Comparison of ENCODE assay signal across 10 cellular contexts in the genomic region with DNA sequence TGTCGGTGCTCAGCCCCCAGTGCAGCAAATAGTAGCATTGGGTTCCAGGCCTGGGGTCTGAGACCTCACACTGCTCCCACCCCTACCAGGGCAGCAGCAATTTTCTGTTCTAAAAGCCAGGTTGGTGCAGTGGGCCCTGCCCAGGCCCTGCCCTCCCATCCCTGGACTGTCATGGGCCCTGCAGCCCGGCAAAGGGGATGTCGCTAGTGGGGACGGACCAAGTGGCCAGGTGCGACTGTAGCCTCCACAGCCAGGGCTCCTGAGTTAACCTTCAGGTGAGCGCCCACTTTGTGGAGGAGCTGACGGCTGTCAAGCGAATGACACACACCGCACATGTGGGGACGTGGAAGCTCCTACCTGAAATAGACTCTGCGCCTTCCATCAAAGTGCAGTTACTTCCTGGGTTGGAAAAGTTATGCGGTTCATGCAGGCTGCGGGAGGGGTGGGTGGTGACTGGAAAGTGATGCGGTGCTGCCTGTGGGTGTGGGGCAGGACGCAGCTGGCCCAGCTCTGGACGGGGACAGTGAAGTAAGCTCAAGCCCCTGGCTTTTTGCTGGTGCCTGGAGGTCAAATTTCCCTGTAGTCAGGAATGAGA. TPM values are rescaled to one million over a fixed set of nuclear protein-coding genes. Genes with fewer than 3 reads are reported as not detected.
A peak's percentile ranks its signal among the peaks of the same experiment; 100 is the strongest.
DNase-seq lines count a peak whose midpoint lies in the region; ATAC-seq, FAIRE-seq and TF ChIP-seq lines count a peak whose summit lies in the region.
"Had no signal": no experiment of that assay in that cellular context is flagged by ENCODE, and none has a peak within 500 bp of the region (broad histone marks: within the 10 kb centered on the region; RNA-seq: fewer than 3 reads in every experiment).

No MANE protein-coding gene starts in this region.

- ATAC-seq in natural killer cell treated with Interleukin-12 subunit alpha and Interleukin-12 subunit beta and Interleukin-15 and Interleukin-18, amount 100 ng/mL, for 72 hours: no peak
- ATAC-seq in natural killer cell: no peak
- ATAC-seq in K562: no peak
- ATAC-seq in lung (ENCODE audit: insufficient read depth, low FRiP score): no peak
- ATAC-seq in GM21390 (IDR thresholded peaks at IDR 0.05; ENCODE audit: unreplicated experiment): no peak
- ATAC-seq in GM21576 (IDR thresholded peaks at IDR 0.05; ENCODE audit: unreplicated experiment): no peak
- no peak for ATAC-seq in HG03097 (IDR thresholded peaks at IDR 0.05; ENCODE audit: low FRiP score, unreplicated experiment)

- FAIRE-seq in K562 (lab: Jason Lieb, UNC): no peak

- no peak overlapping the region for H3K4me3 ChIP-seq in K562
- peak overlapping the region; percentile 86 for H3K4me3 ChIP-seq in lung
- H3K4me3 ChIP-seq in uterus: peak overlapping the region; percentile 46 to 80

- no peak for TF ChIP-seq EP300 in K562 (IDR thresholded peaks at IDR 0.05; ENCODE audit: low read length)

- H3K27me3 Mint-ChIP-seq in natural killer cell treated with Interleukin-12 subunit alpha and Interleukin-12 subunit beta and Interleukin-15 and Interleukin-18, amount 100 ng/mL, for 72 hours: no peaks in the 10 kb centered on the region
- no peaks in the 10 kb centered on the region for H3K27me3 Mint-ChIP-seq in natural killer cell (ENCODE audit: low read depth in 2 of 2)

- no peaks in the 10 kb centered on the region; the same call in 1 of the 2 replicates for H4K20me1 ChIP-seq in K562 (replicated peaks; ENCODE audit: control insufficient read depth, insufficient read depth, low read length)

- peaks cover 21 to 22% of the 10 kb centered on the region in 2 donors for H3K4me1 Mint-ChIP-seq in natural killer cell treated with Interleukin-12 subunit alpha and Interleukin-12 subunit beta and Interleukin-15 and Interleukin-18, amount 100 ng/mL, for 72 hours (ENCODE audit: low read depth in 2 of 2)
- H3K4me1 Mint-ChIP-seq in natural killer cell: peaks cover 16 to 37% of the 10 kb centered on the region in 2 donors

- TF ChIP-seq CTCF in natural killer cell (IDR thresholded peaks at IDR 0.05): no peak
- TF ChIP-seq CTCF in K562 (IDR thresholded peaks at IDR 0.05 in 2 of 3, conservative IDR thresholded peaks at IDR 0.05 in 1 of 3; ENCODE audit: insufficient read depth in 2 of 3, low read depth in 1 of 3, low read length in 3 of 3): no peak
- TF ChIP-seq CTCF in lung (IDR thresholded peaks at IDR 0.05; ENCODE audit: control extremely low read depth, extremely low read depth): no peak
- no peak for TF ChIP-seq CTCF in uterus (IDR thresholded peaks at IDR 0.05)

- H3K9me3 Mint-ChIP-seq in natural killer cell treated with Interleukin-12 subunit alpha and Interleukin-12 subunit beta and Interleukin-15 and Interleukin-18, amount 100 ng/mL, for 72 hours: no peaks in the 10 kb centered on the region
- H3K9me3 Mint-ChIP-seq in natural killer cell: no peaks in the 10 kb centered on the region

- no peaks in the 10 kb centered on the region for H3K36me3 Mint-ChIP-seq in natural killer cell treated with Interleukin-12 subunit alpha and Interleukin-12 subunit beta and Interleukin-15 and Interleukin-18, amount 100 ng/mL, for 72 hours
- no peaks in the 10 kb centered on the region for H3K36me3 Mint-ChIP-seq in natural killer cell

- H3K4me1 ChIP-seq in K562 (replicated peaks in 1 of 2; ENCODE audit: control insufficient read depth in 2 of 2, insufficient read depth in 2 of 2, low read length in 2 of 2): peaks cover 5 to 89% of the 10 kb centered on the region in 2 experiments; a peak in 4 of 5 replicates
- peaks cover 8 to 64% of the 10 kb centered on the region in 2 donors for H3K4me1 ChIP-seq in lung (ENCODE audit: control insufficient read depth in 2 of 2, insufficient read depth in 2 of 2, low read length in 2 of 2)
- H3K4me1 ChIP-seq in uterus: peaks cover 0 to 22% of the 10 kb centered on the region in 2 donors

- H3K27me3 ChIP-seq in K562 (ENCODE audit: control insufficient read depth in 2 of 2, insufficient read depth in 2 of 2, low read length in 2 of 2) (no peaks in the 10 kb centered on the region), lung (ENCODE audit: control insufficient read depth, insufficient read depth) (no peaks in the 10 kb centered on the region), uterus (no peaks in the 10 kb centered on the region)

- H3K27ac ChIP-seq in K562 (ENCODE audit: extremely low read depth, low read depth, low read length) (no peak overlapping the region), lung (ENCODE audit: low read depth in 1 of 2, low read length in 1 of 2) (peak overlapping the region in 1 of 2 donors; percentile 81), uterus (peak overlapping the region in 1 of 2 donors; percentile 82)
- H3K27ac ChIP-seq: HL-60 had no signal

- 76% methylated on average over 10 of the region's 16 CpGs for WGBS in K562 (ENCODE audit: insufficient coverage, low coverage, missing lambda C conversion rate)
- WGBS in lung, 2 donors: 79 to 82% methylated on average over 16 of the region's 16 CpGs

- H3K36me3 ChIP-seq in K562 (ENCODE audit: control insufficient read depth, insufficient read depth, low read length) (peaks cover 26% of the 10 kb centered on the region; the same call in 2 of the 3 replicates), lung (ENCODE audit: control insufficient read depth in 2 of 2, insufficient read depth in 2 of 2, low read length in 2 of 2) (peaks cover 0 to 8% of the 10 kb centered on the region in 2 donors), uterus (no peaks in the 10 kb centered on the region)

- H3K4me2 ChIP-seq in K562 (ENCODE audit: insufficient read depth, low read length): peak overlapping the region; percentile 66; the same call in 1 of the 2 replicates

- peak overlapping the region; percentile 15 for H3K4me3 Mint-ChIP-seq in natural killer cell treated with Interleukin-12 subunit alpha and Interleukin-12 subunit beta and Interleukin-15 and Interleukin-18, amount 100 ng/mL, for 72 hours
- H3K4me3 Mint-ChIP-seq in natural killer cell: no peak overlapping the region

- DNase-seq in natural killer cell treated with Interleukin-12 subunit alpha and Interleukin-12 subunit beta and Interleukin-15 and Interleukin-18, amount 100 ng/mL, for 72 hours (ENCODE audit: low spot score): no peak
- DNase-seq in natural killer cell (no peak), K562 (ENCODE audit: extremely low read depth in 1 of 4, low spot score in 3 of 4) (no peak), lung (ENCODE audit: low spot score) (no peak), uterus (no peak)
- DNase-seq: GDM1 had no signal

- POLR2A ChIA-PET in K562 (lab: Yijun Ruan, JAX): interaction anchor here (0.6 kb wide), 1 partner anchor 1296 kb away, joined by 3 read pairs; no protein-coding TSS in a partner anchor

- no peaks in the 10 kb centered on the region for H3K9me1 ChIP-seq in K562 (ENCODE audit: control insufficient read depth, insufficient read depth, low read length)

- CTCF ChIA-PET in K562 (lab: Yijun Ruan, JAX; ENCODE audit: low intra/inter-chr PET ratio): no interaction called here

- H3K9ac ChIP-seq in K562 (ENCODE audit: insufficient read depth in 1 of 2, low read depth in 2 of 2, low read length in 2 of 2): peak overlapping the region in 1 of 2 experiments; percentile 91; a peak in 2 of 4 replicates

- H3K79me2 ChIP-seq in K562 (ENCODE audit: control insufficient read depth, insufficient read depth, low read length): peaks cover 31% of the 10 kb centered on the region

- no peak for TF ChIP-seq RAD21 in K562 (CRISPR knock-in tag; conservative IDR thresholded peaks at IDR 0.05 in 1 of 2, IDR thresholded peaks at IDR 0.05 in 1 of 2)

- in situ Hi-C loops in K562 (cut with MboI): no loop called here

- intact Hi-C loops in natural killer cell (cut with micrococcal nuclease): no loop called here
- intact Hi-C loops in K562 (cut with micrococcal nuclease): no loop called here
- intact Hi-C loops in uterus (cut with DNase I; ENCODE audit: low total_unique reads): no loop called here

- no peak overlapping the region for H2AFZ ChIP-seq in K562 (ENCODE audit: low read depth, low read length)

- TF ChIP-seq POLR2A in K562 (conservative IDR thresholded peaks at IDR 0.05): no peak
- TF ChIP-seq POLR2A in uterus (IDR thresholded peaks at IDR 0.05): no peak

- TSS peak; percentile 48 for BruUV-seq in K562 (replicated peaks; lab: Mats Ljungman, UMichigan)

- H3K27ac Mint-ChIP-seq in natural killer cell treated with Interleukin-12 subunit alpha and Interleukin-12 subunit beta and Interleukin-15 and Interleukin-18, amount 100 ng/mL, for 72 hours: no peak overlapping the region
- H3K27ac Mint-ChIP-seq in natural killer cell: no peak overlapping the region

- no peaks in the 10 kb centered on the region for H3K9me3 ChIP-seq in K562 (replicated peaks; ENCODE audit: control insufficient read depth, insufficient read depth, low read depth, low read length)
- no peaks in the 10 kb centered on the region for H3K9me3 ChIP-seq in lung (ENCODE audit: control insufficient read depth in 2 of 2, insufficient read depth in 1 of 2, low read length in 1 of 2)
- H3K9me3 ChIP-seq in uterus: no peaks in the 10 kb centered on the region

RNA-seq across cellular contexts. Expression of a gene that starts 1.5 kb away (rescaled TPM):
- total RNA-seq in natural killer cell treated with Interleukin-12 subunit alpha and Interleukin-12 subunit beta and Interleukin-15 and Interleukin-18, amount 100 ng/mL, for 72 hours: 10 to 100 TPM; 19.2 to 44.9 TPM
- total RNA-seq in natural killer cell: 10 to 100 TPM; 12.7 to 21.9 (median 15.3) TPM
- total RNA-seq in K562 (2011; cell fraction: chromatin; rRNA removed; ENCODE audit: low replicate concordance): 30.6 and 91.0 TPM in 2 replicates
- total RNA-seq in K562 (2011; cell fraction: nucleolus; rRNA removed): 44.5 and 47.5 TPM in 2 replicates
- 33.6 and 37.9 TPM in 2 replicates for total RNA-seq in K562 (2011; cell fraction: nucleoplasm; rRNA removed)
- 24.9 and 28.8 TPM in 2 replicates for total RNA-seq in K562 (2014; rRNA removed)
- total RNA-seq in K562 (2014; rRNA removed; fragmentation: Illumina TruSeq; extraction: Trizol): 2.8 and 4.4 TPM in 2 replicates
- total RNA-seq in K562 (2015; rRNA removed; fragmentation: Illumina TruSeq; extraction: Trizol): 7.8 and 8.7 TPM in 2 replicates
- 30.7 and 31.3 TPM in 2 replicates for total RNA-seq in K562 (2021)
- polyA plus RNA-seq in K562 (2011; rRNA removed): 8.3 and 13.8 TPM in 2 replicates
- polyA plus RNA-seq in K562 (2011; cell fraction: cytosol; rRNA removed): 13.6 and 29.1 TPM in 2 replicates
- polyA plus RNA-seq in K562 (2011; cell fraction: nucleus; rRNA removed): 35.1 and 63.6 TPM in 2 replicates
- 15.0 and 19.9 TPM in 2 replicates for polyA plus RNA-seq in K562 (2012)
- polyA plus RNA-seq in K562 (2014; fragmentation: Illumina TruSeq; extraction: Trizol): 7.2 and 12.4 TPM in 2 replicates
- polyA plus RNA-seq in K562 (2014; fragmentation: Nextera tagmentation; extraction: Ambion mirVana): 1 to 10 TPM in 1 of 2 experiments, under 1 TPM in 1; 0.56 to 1.4 TPM
- polyA plus RNA-seq in K562 (2014; rRNA removed): 26.2 and 28.2 TPM in 2 replicates
- 3.5 and 6.1 TPM in 2 replicates for polyA minus RNA-seq in K562 (2011; rRNA and poly(A)+ RNA removed)
- 8.0 and 13.7 TPM in 2 replicates for polyA minus RNA-seq in K562 (2011; cell fraction: cytosol; rRNA and poly(A)+ RNA removed)
- polyA minus RNA-seq in K562 (2011; cell fraction: nucleus; rRNA and poly(A)+ RNA removed): 9.4 and 12.0 TPM in 2 replicates
- 100 to 1,000 TPM in 1 of 2 donors, 10 to 100 TPM in 1; 46.1 to 119 TPM for total RNA-seq in lung
- 100 to 1,000 TPM in 1 of 2 donors, 10 to 100 TPM in 1; 49.4 to 107 TPM for polyA plus RNA-seq in lung
- total RNA-seq in uterus: 10 to 100 TPM; 13.5 to 79.4 (median 44.6) TPM

RNA-seq across cellular contexts. Expression of a gene that starts 33.1 kb away (rescaled TPM):
- total RNA-seq in natural killer cell treated with Interleukin-12 subunit alpha and Interleukin-12 subunit beta and Interleukin-15 and Interleukin-18, amount 100 ng/mL, for 72 hours: under 1 TPM; 0.50 to 0.61 TPM
- total RNA-seq in natural killer cell (1 to 10 TPM; 2.1 to 2.7 (median 2.5) TPM), K562 (2014; rRNA removed) (4.4 and 5.9 TPM in 2 replicates), K562 (2014; rRNA removed; fragmentation: Illumina TruSeq; extraction: Trizol) (2.0 and 2.2 TPM in 2 replicates), K562 (2015; rRNA removed; fragmentation: Illumina TruSeq; extraction: Trizol) (3.5 and 3.6 TPM in 2 replicates), K562 (2021) (4.2 and 4.9 TPM in 2 replicates), lung (1 to 10 TPM; 8.0 to 9.3 TPM), uterus (10 to 100 TPM in 1 of 4 donors, 1 to 10 TPM in 1, not detected in 2; 7.0 to 11.7 TPM)
- total RNA-seq in K562 (2011; cell fraction: chromatin; rRNA removed; ENCODE audit: low replicate concordance): 17.1 and 35.0 TPM in 2 replicates
- total RNA-seq in K562 (2011; cell fraction: nucleolus; rRNA removed): 12.5 and 17.5 TPM in 2 replicates
- 16.8 and 20.0 TPM in 2 replicates for total RNA-seq in K562 (2011; cell fraction: nucleoplasm; rRNA removed)
- polyA plus RNA-seq in K562 (2011; rRNA removed) (4.2 and 5.2 TPM in 2 replicates), K562 (2014; fragmentation: Illumina TruSeq; extraction: Trizol) (3.9 and 4.3 TPM in 2 replicates), K562 (2014; fragmentation: Nextera tagmentation; extraction: Ambion mirVana) (under 1 TPM; 0.53 to 0.74 TPM), K562 (2014; rRNA removed) (3.6 and 5.3 TPM in 2 replicates), lung (1 to 10 TPM; 5.3 to 6.1 TPM)
- 2.7 and 4.0 TPM in 2 replicates for polyA plus RNA-seq in K562 (2011; cell fraction: cytosol; rRNA removed)
- 39.1 and 54.9 TPM in 2 replicates for polyA plus RNA-seq in K562 (2011; cell fraction: nucleus; rRNA removed)
- 6.0 and 16.4 TPM in 2 replicates for polyA plus RNA-seq in K562 (2012)
- polyA minus RNA-seq in K562 (2011; rRNA and poly(A)+ RNA removed): 2.6 and 2.7 TPM in 2 replicates
- 1.3 and 1.6 TPM in 2 replicates for polyA minus RNA-seq in K562 (2011; cell fraction: cytosol; rRNA and poly(A)+ RNA removed)
- polyA minus RNA-seq in K562 (2011; cell fraction: nucleus; rRNA and poly(A)+ RNA removed): 6.4 and 9.8 TPM in 2 replicates
